8 cellular contexts compared by ENCODE assay signal in the genomic region with DNA sequence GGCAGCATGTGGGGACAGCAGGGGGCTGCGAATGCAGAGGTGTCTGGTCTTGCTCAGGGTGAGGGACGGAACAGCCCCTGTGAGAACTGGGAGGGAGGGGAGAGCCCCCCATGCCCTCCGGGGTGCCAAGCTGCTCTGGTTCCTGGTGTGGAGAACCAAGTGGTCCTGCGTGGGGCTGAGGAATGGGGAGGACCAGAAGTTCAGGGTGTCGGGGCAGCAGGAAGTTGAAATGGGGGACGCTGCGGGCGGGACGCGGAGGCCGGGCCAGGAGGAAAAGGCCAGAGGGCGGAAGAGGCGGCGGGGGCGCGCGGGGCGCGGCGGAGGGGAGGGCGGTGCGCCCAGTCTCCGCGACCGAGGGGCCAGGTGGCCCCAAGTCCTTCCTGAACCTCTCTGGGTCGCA. TPM values are rescaled to one million over a fixed set of nuclear protein-coding genes. Genes with fewer than 3 reads are reported as not detected.
DNase-seq lines count a peak whose midpoint lies in the region; ATAC-seq, FAIRE-seq and TF ChIP-seq lines count a peak whose summit lies in the region.

No MANE protein-coding gene starts in this region.

- 12 to 16% methylated on average over 26 of the region's 26 CpGs for WGBS in ectodermal cell, 2 experiments

- H3K4me3 Mint-ChIP-seq in natural killer cell treated with Interleukin-12 subunit alpha and Interleukin-12 subunit beta and Interleukin-15 and Interleukin-18, amount 100 ng/mL, for 72 hours: peak overlapping the region; percentile 77

- H3K27me3 Mint-ChIP-seq in natural killer cell treated with Interleukin-12 subunit alpha and Interleukin-12 subunit beta and Interleukin-15 and Interleukin-18, amount 100 ng/mL, for 72 hours: peaks cover 7% of the 10 kb centered on the region in 2 donors

- no peaks in the 10 kb centered on the region for H3K9me3 Mint-ChIP-seq in natural killer cell treated with Interleukin-12 subunit alpha and Interleukin-12 subunit beta and Interleukin-15 and Interleukin-18, amount 100 ng/mL, for 72 hours

- peaks cover 0 to 5% of the 10 kb centered on the region in 2 donors for H3K4me1 Mint-ChIP-seq in natural killer cell treated with Interleukin-12 subunit alpha and Interleukin-12 subunit beta and Interleukin-15 and Interleukin-18, amount 100 ng/mL, for 72 hours (ENCODE audit: low read depth in 2 of 2)

- no peak overlapping the region for H3K27ac Mint-ChIP-seq in natural killer cell treated with Interleukin-12 subunit alpha and Interleukin-12 subunit beta and Interleukin-15 and Interleukin-18, amount 100 ng/mL, for 72 hours

- intact Hi-C loops in kidney (cut with DNase I): no loop called here

- H3K9me3 ChIP-seq in ectodermal cell (ENCODE audit: control insufficient read depth, low read length) (no peaks in the 10 kb centered on the region), kidney (ENCODE audit: control insufficient read depth in 1 of 2, low read length in 2 of 2) (no peaks in the 10 kb centered on the region)

- no peak for DNase-seq in AG10803 (ENCODE audit: low read depth)
- DNase-seq in natural killer cell treated with Interleukin-12 subunit alpha and Interleukin-12 subunit beta and Interleukin-15 and Interleukin-18, amount 100 ng/mL, for 72 hours (ENCODE audit: low spot score): no peak
- no peak for DNase-seq in erythroblast (lab: John Stamatoyannopoulos, UW)
- no peak for DNase-seq in kidney

- H3K36me3 ChIP-seq in ectodermal cell (ENCODE audit: control insufficient read depth, insufficient read depth, low read length) (no peaks in the 10 kb centered on the region), kidney (ENCODE audit: control insufficient read depth in 1 of 2, insufficient read depth in 2 of 2, low read length in 2 of 2) (no peaks in the 10 kb centered on the region)

- ATAC-seq in HG03432 (IDR thresholded peaks at IDR 0.05; ENCODE audit: unreplicated experiment): peak; percentile 28
- peak; percentile 26 to 60 for ATAC-seq in natural killer cell treated with Interleukin-12 subunit alpha and Interleukin-12 subunit beta and Interleukin-15 and Interleukin-18, amount 100 ng/mL, for 72 hours
- ATAC-seq in HG02610 (IDR thresholded peaks at IDR 0.05; ENCODE audit: unreplicated experiment): no peak
- no peak for ATAC-seq in GM18520 (IDR thresholded peaks at IDR 0.05; ENCODE audit: unreplicated experiment)

- H3K27ac ChIP-seq in ectodermal cell (ENCODE audit: insufficient read depth, low read depth, low read length, poor library complexity, severe bottlenecking) (no peak overlapping the region), kidney (ENCODE audit: low read depth in 2 of 2, low read length in 2 of 2) (no peak overlapping the region)

- no peak for TF ChIP-seq CTCF in AG10803 (conservative IDR thresholded peaks at IDR 0.05; ENCODE audit: low read length)
- TF ChIP-seq CTCF in kidney (IDR thresholded peaks at IDR 0.05; ENCODE audit: borderline replicate concordance, extremely low read depth, insufficient read depth): no peak

- peaks cover 8% of the 10 kb centered on the region for H3K27me3 ChIP-seq in ectodermal cell (ENCODE audit: control insufficient read depth, insufficient read depth, low read length, poor library complexity, severe bottlenecking)

- peaks cover 9% of the 10 kb centered on the region for H3K4me1 ChIP-seq in ectodermal cell (ENCODE audit: control insufficient read depth, insufficient read depth, low read length)
- peaks cover 0 to 11% of the 10 kb centered on the region in 2 donors for H3K4me1 ChIP-seq in kidney (ENCODE audit: control insufficient read depth in 1 of 2, insufficient read depth in 1 of 2, low read depth in 1 of 2, low read length in 2 of 2)

- H3K4me3 ChIP-seq in AG10803 (ENCODE audit: low read length) (peak overlapping the region; percentile 16; the same call in 1 of the 2 replicates), ectodermal cell (ENCODE audit: insufficient read depth, low read depth, low read length) (peak overlapping the region; percentile 33), kidney (ENCODE audit: low read length in 2 of 2) (peak overlapping the region in 1 of 2 donors; percentile 47)

- H3K9ac ChIP-seq in kidney (ENCODE audit: low read length in 2 of 2): no peak overlapping the region

- no peak for FAIRE-seq in kidney (lab: Jason Lieb, UNC)

- no peaks in the 10 kb centered on the region for H3K36me3 Mint-ChIP-seq in natural killer cell treated with Interleukin-12 subunit alpha and Interleukin-12 subunit beta and Interleukin-15 and Interleukin-18, amount 100 ng/mL, for 72 hours

- no peak for TF ChIP-seq POLR2A in erythroblast (IDR thresholded peaks at IDR 0.05; ENCODE audit: low read length)

RNA-seq across cellular contexts. Expression of a gene that starts 3.6 kb away (rescaled TPM):
- polyA plus RNA-seq in ectodermal cell (2013, experiment 1 of 4): 0.80 TPM
- 0.44 TPM for polyA plus RNA-seq in ectodermal cell (2013, experiment 2 of 4)
- 0.75 TPM for polyA plus RNA-seq in ectodermal cell (2013, experiment 3 of 4)
- polyA plus RNA-seq in ectodermal cell (2013, experiment 4 of 4): 0.24 TPM
- total RNA-seq in natural killer cell treated with Interleukin-12 subunit alpha and Interleukin-12 subunit beta and Interleukin-15 and Interleukin-18, amount 100 ng/mL, for 72 hours: not detected
- total RNA-seq in kidney: 1.4 TPM
- 0.75 TPM for polyA plus RNA-seq in kidney (ENCODE audit: insufficient read depth, low read depth, low replicate concordance)

RNA-seq across cellular contexts. Expression of a gene that starts 28.1 kb away (rescaled TPM):
- not detected for polyA plus RNA-seq in ectodermal cell (2013, experiment 1 of 4)
- 0.41 TPM for polyA plus RNA-seq in ectodermal cell (2013, experiment 2 of 4)
- polyA plus RNA-seq in ectodermal cell (2013, experiment 3 of 4): 0.32 TPM
- polyA plus RNA-seq in ectodermal cell (2013, experiment 4 of 4): 0.24 TPM
- total RNA-seq in natural killer cell treated with Interleukin-12 subunit alpha and Interleukin-12 subunit beta and Interleukin-15 and Interleukin-18, amount 100 ng/mL, for 72 hours: not detected
- 46.3 TPM for total RNA-seq in kidney
- 61.5 TPM for polyA plus RNA-seq in kidney (ENCODE audit: insufficient read depth, low read depth, low replicate concordance)

Comparison
In these comparisons a context has a peak if more than half of its experiments do, and no peak if none do; other contexts are left out.
1. ATAC-seq: peak in HG03432 (single experiment) and natural killer cell treated with Interleukin-12 subunit alpha and Interleukin-12 subunit beta and Interleukin-15 and Interleukin-18, amount 100 ng/mL, for 72 hours (2 of 2); none in HG02610 (single experiment) and GM18520 (single experiment).
2. RNA of a gene that starts 28.1 kb away (total RNA-seq): 46.3 TPM in kidney (single experiment); not detected in natural killer cell treated with Interleukin-12 subunit alpha and Interleukin-12 subunit beta and Interleukin-15 and Interleukin-18, amount 100 ng/mL, for 72 hours; every median in the first group is over 10 times any median in the second.